Comparison of ENCODE assay signal across 36 cellular contexts in genomic region chr7:24137338-24137737, GRCh38.
"Had no signal": no experiment of that assay in that cellular context is flagged by ENCODE, and none has a peak within 500 bp of the region (broad histone marks: within the 10 kb centered on the region; RNA-seq: fewer than 3 reads in every experiment).

No MANE protein-coding gene starts in this region.

- DNase-seq: Karpas-422, Kasumi-1, KG1, MG63, MM.1S, MV-4-11, NCI-H1048, NCI-H1092, NCI-H1092 treated with DMSO at 0.1 percent for 48 hours, NCI-H1105, NCI-H1105 treated with DMSO at 0.1 percent for 48 hours, NCI-H1417, NCI-H1417 treated with DMSO at 0.1 percent for 48 hours, NCI-H1436, NCI-H1436 treated with DMSO at 0.1 percent for 48 hours, NCI-H146, NCI-H1694, NCI-H1694 treated with DMSO at 0.1 percent for 48 hours, NCI-H187, NCI-H187 treated with DMSO at 0.1 percent for 48 hours, NCI-H1930, NCI-H2029, NCI-H2029 treated with DMSO at 0.1 percent for 48 hours, NCI-H2081, NCI-H2081 treated with DMSO at 0.1 percent for 48 hours, NCI-H2107, NCI-H2171, NCI-H2171 treated with DMSO at 0.1 percent for 48 hours, NCI-H2227 treated with DMSO at 0.1 percent for 48 hours, NCI-H226, NCI-H345, NCI-H446, NCI-H446 treated with DMSO at 0.1 percent for 48 hours, NCI-H510A, NCI-H510A treated with DMSO at 0.1 percent for 48 hours had no signal

- H3K9me3 ChIP-seq: MG63 had no signal

- H3K27ac ChIP-seq: KMS-11 had no signal

- H3K4me3 ChIP-seq: MG63 had no signal

- H3K27me3 ChIP-seq: MG63 had no signal

- H3K36me3 ChIP-seq: MG63 had no signal

- H3K4me2 ChIP-seq: KMS-11 had no signal
